ENCODE assay signal across 15 cellular contexts in genomic region chr16:11090947-11091785, GRCh38.
DNase-seq lines count a peak whose midpoint lies in the region; ATAC-seq and TF ChIP-seq lines count a peak whose summit lies in the region.
"Had no signal": no experiment of that assay in that cellular context is flagged by ENCODE, and none has a peak within 500 bp of the region (broad histone marks: within the 10 kb centered on the region; RNA-seq: fewer than 3 reads in every experiment).

No MANE protein-coding gene starts in this region.

- H3K4me3 Mint-ChIP-seq in activated naive CD8-positive, alpha-beta T cell treated with anti-CD3 and anti-CD28 coated beads for 36 hours = no peak overlapping the region
- H3K4me3 Mint-ChIP-seq: CD4-positive, alpha-beta memory T cell had no signal

- no peaks in the 10 kb centered on the region for H3K9me2 ChIP-seq in Loucy (replicated peaks; ENCODE audit: low read depth, low read length)

- ATAC-seq in HG03135 (IDR thresholded peaks at IDR 0.05; ENCODE audit: unreplicated experiment) = no peak
- no peak for ATAC-seq in HG03196 (IDR thresholded peaks at IDR 0.05; ENCODE audit: unreplicated experiment)
- ATAC-seq: A549, left cardiac atrium, upper lobe of right lung had no signal

- H3K27me3 ChIP-seq in Loucy (ENCODE audit: insufficient read depth, low read length, poor library complexity, severe bottlenecking) (no peaks in the 10 kb centered on the region), sigmoid colon (no peaks in the 10 kb centered on the region)
- H3K27me3 ChIP-seq: upper lobe of right lung had no signal

- peak overlapping the region; percentile 20 to 81 (median 66) for H3K27ac ChIP-seq in sigmoid colon
- H3K27ac ChIP-seq: A549, parathyroid adenoma had no signal

- H3K9ac ChIP-seq in Loucy (ENCODE audit: low read depth, low read length, poor library complexity, severe bottlenecking) = peak overlapping the region; percentile 47
- H3K9ac ChIP-seq: parathyroid adenoma had no signal

- peaks cover 61% of the 10 kb centered on the region for H3K4me1 Mint-ChIP-seq in activated naive CD8-positive, alpha-beta T cell treated with anti-CD3 and anti-CD28 coated beads for 36 hours

- H3K4me3 ChIP-seq in Loucy (ENCODE audit: low read length, poor library complexity, severe bottlenecking) (no peak overlapping the region), sigmoid colon (no peak overlapping the region)
- H3K4me3 ChIP-seq: A549, upper lobe of right lung had no signal

- peaks cover 4% of the 10 kb centered on the region for H3K36me3 Mint-ChIP-seq in activated naive CD8-positive, alpha-beta T cell treated with anti-CD3 and anti-CD28 coated beads for 36 hours

- no peaks in the 10 kb centered on the region for H3K36me3 ChIP-seq in Loucy (ENCODE audit: insufficient read depth, low read length)
- H3K36me3 ChIP-seq in sigmoid colon = no peaks in the 10 kb centered on the region
- H3K36me3 ChIP-seq: upper lobe of right lung had no signal

- H3K27me3 Mint-ChIP-seq in activated naive CD8-positive, alpha-beta T cell treated with anti-CD3 and anti-CD28 coated beads for 36 hours = no peaks in the 10 kb centered on the region
- H3K27me3 Mint-ChIP-seq: CD4-positive, alpha-beta memory T cell had no signal

- H4K20me1 ChIP-seq in Loucy (ENCODE audit: insufficient read depth, low read length, poor library complexity, severe bottlenecking) = no peaks in the 10 kb centered on the region

- no peak overlapping the region for H2AFZ ChIP-seq in Loucy (ENCODE audit: low read length)
- H2AFZ ChIP-seq: parathyroid adenoma had no signal

- TF ChIP-seq CTCF in Loucy (conservative IDR thresholded peaks at IDR 0.05; ENCODE audit: low read length) = no peak
- no peak for TF ChIP-seq CTCF in sigmoid colon (IDR thresholded peaks at IDR 0.05)

- H3K4me2 ChIP-seq in Loucy (ENCODE audit: low read depth, low read length, poor library complexity, severe bottlenecking) = peak overlapping the region; percentile 37
- H3K4me2 ChIP-seq: A549 had no signal

- no peak for TF ChIP-seq POLR2A in sigmoid colon (IDR thresholded peaks at IDR 0.05)

- H3K9me3 ChIP-seq in Loucy (ENCODE audit: insufficient read depth, low read depth, low read length) (no peaks in the 10 kb centered on the region), sigmoid colon (no peaks in the 10 kb centered on the region)
- H3K9me3 ChIP-seq: A549, upper lobe of right lung had no signal

- peak; percentile 81 for DNase-seq in activated CD4-positive, alpha-beta T cell treated with anti-CD3 and anti-CD28 coated beads for 48 hours
- DNase-seq in activated CD4-positive, alpha-beta T cell treated with anti-CD3 and anti-CD28 coated beads for 4 hours = no peak
- peak; percentile 38 for DNase-seq in activated naive CD8-positive, alpha-beta T cell treated with anti-CD3 and anti-CD28 coated beads for 36 hours
- DNase-seq in sigmoid colon (no peak), middle frontal gyrus (ENCODE audit: extremely low spot score, low spot score) (no peak)
- DNase-seq: CD4-positive, alpha-beta memory T cell; cerebellar nuclear complex; left cardiac atrium; NCI-H2081; upper lobe of right lung had no signal

- no peaks in the 10 kb centered on the region for H3K9me3 Mint-ChIP-seq in activated naive CD8-positive, alpha-beta T cell treated with anti-CD3 and anti-CD28 coated beads for 36 hours
- H3K9me3 Mint-ChIP-seq: CD4-positive, alpha-beta memory T cell had no signal

- no peaks in the 10 kb centered on the region for H3K79me2 ChIP-seq in Loucy (ENCODE audit: insufficient read depth, low read length)
- H3K79me2 ChIP-seq: parathyroid adenoma had no signal

- peaks cover 75% of the 10 kb centered on the region for H3K4me1 ChIP-seq in Loucy (ENCODE audit: insufficient read depth, low read length, poor library complexity, severe bottlenecking)
- H3K4me1 ChIP-seq in sigmoid colon = peaks cover 0 to 59% (median 56%) of the 10 kb centered on the region in 4 donors
- H3K4me1 ChIP-seq: A549, parathyroid adenoma had no signal

- peaks cover 14% of the 10 kb centered on the region for H3F3A ChIP-seq in Loucy (ENCODE audit: low read depth)

- intact Hi-C loops in sigmoid colon (cut with DNase I) = loop anchor here (5.0 kb wide), 1 partner anchor 36 kb away; no protein-coding TSS in a partner anchor

- 80 to 87% methylated on average over 16 of the region's 16 CpGs for WGBS in sigmoid colon, 2 donors

- peak overlapping the region; percentile 11 for H3K27ac Mint-ChIP-seq in activated naive CD8-positive, alpha-beta T cell treated with anti-CD3 and anti-CD28 coated beads for 36 hours

- TF ChIP-seq EP300 in sigmoid colon (IDR thresholded peaks at IDR 0.05) = no peak

Comparison
In these comparisons a context has a peak if more than half of its experiments do, and no peak if none do; other contexts are left out.
1. DNase-seq: peak in activated CD4-positive, alpha-beta T cell treated with anti-CD3 and anti-CD28 coated beads for 48 hours (single experiment) and activated naive CD8-positive, alpha-beta T cell treated with anti-CD3 and anti-CD28 coated beads for 36 hours (single experiment); none in activated CD4-positive, alpha-beta T cell treated with anti-CD3 and anti-CD28 coated beads for 4 hours (0 of 2), sigmoid colon (single experiment) and middle frontal gyrus (single experiment).